ENCODE assay signal across 13 cellular contexts in genomic region chr4:10458190-10458589, GRCh38. TPM values are rescaled to one million over a fixed set of nuclear protein-coding genes. Genes with fewer than 3 reads are reported as not detected.
DNase-seq lines count a peak whose midpoint lies in the region; ATAC-seq and TF ChIP-seq lines count a peak whose summit lies in the region.
"Had no signal": no experiment of that assay in that cellular context is flagged by ENCODE, and none has a peak within 500 bp of the region (broad histone marks: within the 10 kb centered on the region; RNA-seq: fewer than 3 reads in every experiment).

No MANE protein-coding gene starts in this region.

- H3K27me3 ChIP-seq in spleen (replicated peaks in 1 of 7): peaks cover 0 to 50% (median 18%) of the 10 kb centered on the region in 7 donors
- H3K27me3 ChIP-seq: ovary had no signal

- H3K4me1 ChIP-seq in spleen: peaks cover 3 to 43% (median 30%) of the 10 kb centered on the region in 6 donors

- H3K27me3 Mint-ChIP-seq in activated naive CD4-positive, alpha-beta T cell treated with anti-CD3 and anti-CD28 coated beads, Interleukin-2, amount 10 ng/mL, durations not matched to agents 7 days and 5 days: peaks cover 39% of the 10 kb centered on the region
- H3K27me3 Mint-ChIP-seq in activated B cell treated with CpG ODN at 0.5 μM for 24 hours: peaks cover 31% of the 10 kb centered on the region

- ATAC-seq in activated naive CD4-positive, alpha-beta T cell treated with anti-CD3 and anti-CD28 coated beads, Interleukin-2, amount 50 U/mL, for 72 hours: no peak
- ATAC-seq in activated B cell treated with CpG ODN at 0.5 μM for 24 hours (ENCODE audit: low read depth): no peak
- ATAC-seq in GM21619 (IDR thresholded peaks at IDR 0.05; ENCODE audit: unreplicated experiment): no peak

- peak overlapping the region; percentile 26 for H3K4me3 Mint-ChIP-seq in activated naive CD4-positive, alpha-beta T cell treated with anti-CD3 and anti-CD28 coated beads, Interleukin-2, amount 10 ng/mL, durations not matched to agents 7 days and 5 days
- peak overlapping the region; percentile 73 for H3K4me3 Mint-ChIP-seq in activated B cell treated with CpG ODN at 0.5 μM for 24 hours

- H3K36me3 ChIP-seq in spleen: peaks cover 0 to 21% (median 12%) of the 10 kb centered on the region in 6 donors
- H3K36me3 ChIP-seq: ovary had no signal

- peaks cover 28% of the 10 kb centered on the region for H3K36me3 Mint-ChIP-seq in activated naive CD4-positive, alpha-beta T cell treated with anti-CD3 and anti-CD28 coated beads, Interleukin-2, amount 10 ng/mL, durations not matched to agents 7 days and 5 days
- peaks cover 36 to 41% of the 10 kb centered on the region in 2 donors for H3K36me3 Mint-ChIP-seq in activated naive CD4-positive, alpha-beta T cell treated with anti-CD3 and anti-CD28 coated beads, Interleukin-2, amount 50 U/mL, for 72 hours
- H3K36me3 Mint-ChIP-seq in activated B cell treated with CpG ODN at 0.5 μM for 24 hours (ENCODE audit: low read depth): peaks cover 17% of the 10 kb centered on the region

- CTCF ChIA-PET in activated naive CD4-positive, alpha-beta T cell treated with anti-CD3 and anti-CD28 coated beads, Interleukin-2, amount 10 ng/mL, durations not matched to agents 7 days and 5 days (lab: Charles Lee): interaction anchor here (0.8 to 1.7 kb wide), 5 partner anchors 81 to 300 kb away, joined by 3 to 7 read pairs (median 4); no protein-coding TSS in a partner anchor
- CTCF ChIA-PET in activated B cell treated with CpG ODN at 0.5 μM for 24 hours (lab: Charles Lee): interaction anchor here (0.6 kb wide), 1 partner anchor 97 kb away, joined by 3 read pairs; no protein-coding TSS in a partner anchor

- TF ChIP-seq POLR2A in spleen (IDR thresholded peaks at IDR 0.05): no peak

- TF ChIP-seq CTCF in activated B cell treated with CpG ODN at 0.5 μM for 24 hours (IDR thresholded peaks at IDR 0.05): no peak
- no peak for TF ChIP-seq CTCF in spleen (IDR thresholded peaks at IDR 0.05 in 8 of 11, conservative IDR thresholded peaks at IDR 0.05 in 3 of 11)

- H3K27ac Mint-ChIP-seq in activated naive CD4-positive, alpha-beta T cell treated with anti-CD3 and anti-CD28 coated beads, Interleukin-2, amount 10 ng/mL, durations not matched to agents 7 days and 5 days: no peak overlapping the region
- no peak overlapping the region for H3K27ac Mint-ChIP-seq in activated naive CD4-positive, alpha-beta T cell treated with anti-CD3 and anti-CD28 coated beads, Interleukin-2, amount 50 U/mL, for 72 hours
- no peak overlapping the region for H3K27ac Mint-ChIP-seq in activated B cell treated with CpG ODN at 0.5 μM for 24 hours

- H3K4me1 Mint-ChIP-seq in activated naive CD4-positive, alpha-beta T cell treated with anti-CD3 and anti-CD28 coated beads, Interleukin-2, amount 10 ng/mL, durations not matched to agents 7 days and 5 days: peaks cover 46% of the 10 kb centered on the region
- peaks cover 38% of the 10 kb centered on the region for H3K4me1 Mint-ChIP-seq in activated B cell treated with CpG ODN at 0.5 μM for 24 hours

- H3K4me3 ChIP-seq in spleen: peak overlapping the region in 4 of 8 donors; percentile 56 to 85 (median 61)

- no peak for DNase-seq in activated naive CD4-positive, alpha-beta T cell treated with anti-CD3 and anti-CD28 coated beads, Interleukin-2, amount 10 ng/mL, durations not matched to agents 7 days and 5 days
- no peak for DNase-seq in activated naive CD4-positive, alpha-beta T cell treated with anti-CD3 and anti-CD28 coated beads, Interleukin-2, amount 50 U/mL, for 72 hours (ENCODE audit: low spot score in 2 of 2)
- DNase-seq in activated B cell treated with CpG ODN at 0.5 μM for 24 hours (no peak), left kidney (ENCODE audit: low read depth, low spot score) (peak; percentile 25), spleen (peak; percentile 75), NCI-H748 treated with DMSO at 0.1 percent for 48 hours (lab: John Stamatoyannopoulos, UW) (no peak), GM19238 (ENCODE audit: insufficient read length, low spot score) (no peak)
- DNase-seq: ACHN, IMR-90, NCI-H524 treated with DMSO at 0.1 percent for 48 hours, trophoblast cell had no signal

- intact Hi-C loops in activated B cell treated with CpG ODN at 0.5 μM for 24 hours (cut with micrococcal nuclease): loop anchor here (5.0 kb wide), 3 partner anchors 301 to 1014 kb away; no protein-coding TSS in a partner anchor
- intact Hi-C loops in spleen (cut with DNase I; ENCODE audit: low total_unique reads): no loop called here

- H3K9me3 ChIP-seq in spleen: peaks cover 0 to 5% (median 0%) of the 10 kb centered on the region in 8 donors

- WGBS in spleen, 5 donors: 54 to 73% (median 62%) methylated on average over 12 to 13 of the region's 13 CpGs

- H3K27ac ChIP-seq in spleen: no peak overlapping the region
- H3K27ac ChIP-seq: ovary had no signal

- POLR2A ChIA-PET in activated B cell treated with CpG ODN at 0.5 μM for 24 hours (lab: Charles Lee): interaction anchor here (0.6 to 2.3 kb wide), 5 partner anchors 25 to 977 kb away, joined by 3 to 23 read pairs (median 6); partner anchors contain the start of gene WDR1

- H3K9me3 Mint-ChIP-seq in activated naive CD4-positive, alpha-beta T cell treated with anti-CD3 and anti-CD28 coated beads, Interleukin-2, amount 10 ng/mL, durations not matched to agents 7 days and 5 days: no peaks in the 10 kb centered on the region
- H3K9me3 Mint-ChIP-seq in activated naive CD4-positive, alpha-beta T cell treated with anti-CD3 and anti-CD28 coated beads, Interleukin-2, amount 50 U/mL, for 72 hours: peaks cover 3 to 7% of the 10 kb centered on the region in 2 donors
- peaks cover 4% of the 10 kb centered on the region for H3K9me3 Mint-ChIP-seq in activated B cell treated with CpG ODN at 0.5 μM for 24 hours

RNA-seq across cellular contexts. Expression of gene ZNF518B, which starts 1.0 kb away (rescaled TPM):
- 10 to 100 TPM; 18.4 to 18.8 TPM for total RNA-seq in activated naive CD4-positive, alpha-beta T cell treated with anti-CD3 and anti-CD28 coated beads, Interleukin-2, amount 50 U/mL, for 72 hours
- total RNA-seq in activated B cell treated with CpG ODN at 0.5 μM for 24 hours: 26.8 and 29.9 TPM in 2 replicates
- 10 to 100 TPM; 20.2 to 61.9 (median 29.9) TPM for total RNA-seq in spleen
- 1 to 10 TPM; 4.9 to 5.3 (median 5.1) TPM for polyA plus RNA-seq in spleen

Comparison
In these comparisons a context has a peak if more than half of its experiments do, and no peak if none do; other contexts are left out.
1. DNase-seq: peak in left kidney (single experiment) and spleen (single experiment); none in activated naive CD4-positive, alpha-beta T cell treated with anti-CD3 and anti-CD28 coated beads, Interleukin-2, amount 10 ng/mL, durations not matched to agents 7 days and 5 days (single experiment), activated naive CD4-positive, alpha-beta T cell treated with anti-CD3 and anti-CD28 coated beads, Interleukin-2, amount 50 U/mL, for 72 hours (0 of 2), activated B cell treated with CpG ODN at 0.5 μM for 24 hours (single experiment), NCI-H748 treated with DMSO at 0.1 percent for 48 hours (single experiment) and GM19238 (single experiment).